8 cellular contexts compared by ENCODE assay signal in genomic region chr15:58864602-58865419, GRCh38.
A peak's percentile ranks its signal among the peaks of the same experiment; 100 is the strongest.
DNase-seq lines count a peak whose midpoint lies in the region; ATAC-seq and TF ChIP-seq lines count a peak whose summit lies in the region.

No MANE protein-coding gene starts in this region.

- DNase-seq in OCI-LY7 (ENCODE audit: low spot score) = no peak
- DNase-seq in esophagus muscularis mucosa (ENCODE audit: extremely low spot score) = no peak
- DNase-seq in natural killer cell = no peak
- DNase-seq in D341Med (ENCODE audit: low spot score) = no peak
- DNase-seq in activated CD4-positive, alpha-beta memory T cell treated with anti-CD3 and anti-CD28 coated beads for 36 hours = no peak
- DNase-seq in NCI-H345 (lab: John Stamatoyannopoulos, UW) = no peak
- DNase-seq in A673 (ENCODE audit: low spot score) = no peak

- no peak for TF ChIP-seq POLR2A in esophagus muscularis mucosa (IDR thresholded peaks at IDR 0.05; ENCODE audit: low read depth)

- peaks cover 7 to 9% of the 10 kb centered on the region in 2 donors for H3K4me1 Mint-ChIP-seq in natural killer cell
- H3K4me1 Mint-ChIP-seq in activated CD4-positive, alpha-beta memory T cell treated with anti-CD3 and anti-CD28 coated beads for 36 hours (ENCODE audit: low read depth) = peaks cover 7% of the 10 kb centered on the region

- H3K9me3 Mint-ChIP-seq in natural killer cell = no peaks in the 10 kb centered on the region
- no peaks in the 10 kb centered on the region for H3K9me3 Mint-ChIP-seq in activated CD4-positive, alpha-beta memory T cell treated with anti-CD3 and anti-CD28 coated beads for 36 hours

- TF ChIP-seq CTCF in OCI-LY7 (conservative IDR thresholded peaks at IDR 0.05; ENCODE audit: low read length) = no peak
- TF ChIP-seq CTCF in esophagus muscularis mucosa (IDR thresholded peaks at IDR 0.05) = no peak
- TF ChIP-seq CTCF in natural killer cell (IDR thresholded peaks at IDR 0.05) = no peak
- no peak for TF ChIP-seq CTCF in A673 (conservative IDR thresholded peaks at IDR 0.05; ENCODE audit: low read depth, low read length)

- intact Hi-C loops in OCI-LY7 (cut with micrococcal nuclease; ENCODE audit: unreplicated experiment) = no loop called here
- intact Hi-C loops in esophagus muscularis mucosa (cut with DNase I) = no loop called here
- intact Hi-C loops in natural killer cell (cut with micrococcal nuclease) = no loop called here
- intact Hi-C loops in activated CD4-positive, alpha-beta memory T cell treated with anti-CD3 and anti-CD28 coated beads for 36 hours (cut with micrococcal nuclease) = no loop called here
- intact Hi-C loops in A673 (cut with micrococcal nuclease; ENCODE audit: unreplicated experiment) = no loop called here

- peak; percentile 39 to 72 (median 54) for ATAC-seq in natural killer cell

- no peak overlapping the region for H3K27ac ChIP-seq in BLaER1 treated with 17β-estradiol and CSF1 and Interleukin-3, amounts not matched to agents 10 nM and 100 nM
- no peak overlapping the region for H3K27ac ChIP-seq in OCI-LY7 (ENCODE audit: low read depth, low read length, poor library complexity, severe bottlenecking)
- H3K27ac ChIP-seq in esophagus muscularis mucosa (replicated peaks in 1 of 4) = peak overlapping the region in 3 of 4 donors; percentile 21 to 42 (median 28)
- H3K27ac ChIP-seq in A673 (ENCODE audit: low read depth, low read length, poor library complexity, severe bottlenecking) = no peak overlapping the region

- H3K36me3 ChIP-seq in BLaER1 treated with 17β-estradiol and CSF1 and Interleukin-3, amounts not matched to agents 10 nM and 100 nM = no peaks in the 10 kb centered on the region
- H3K36me3 ChIP-seq in OCI-LY7 (ENCODE audit: insufficient read depth, low read length) (no peaks in the 10 kb centered on the region), esophagus muscularis mucosa (peaks cover 0 to 3% (median 0%) of the 10 kb centered on the region in 4 donors), A673 (ENCODE audit: insufficient read depth, low read length, poor library complexity, severe bottlenecking) (no peaks in the 10 kb centered on the region)

- TF ChIP-seq EP300 in esophagus muscularis mucosa (IDR thresholded peaks at IDR 0.05) = no peak

- POLR2A ChIA-PET in OCI-LY7 (lab: Charles Lee) (interaction anchor here (1.0 kb wide), 1 partner anchor 12 kb away, joined by 3 read pairs; no protein-coding TSS in a partner anchor), A673 (lab: Charles Lee; ENCODE audit: low non-redundant PET) (no interaction called here)
- POLR2A ChIA-PET in activated CD4-positive, alpha-beta memory T cell treated with anti-CD3 and anti-CD28 coated beads for 36 hours (lab: Charles Lee) = interaction anchor here (0.6 kb wide), 1 partner anchor 11 kb away, joined by 3 read pairs; no protein-coding TSS in a partner anchor

- H4K20me1 ChIP-seq in BLaER1 treated with 17β-estradiol and CSF1 and Interleukin-3, amounts not matched to agents 10 nM and 100 nM = no peaks in the 10 kb centered on the region
- no peaks in the 10 kb centered on the region for H4K20me1 ChIP-seq in OCI-LY7 (ENCODE audit: insufficient read depth, low read length)

- H3K27me3 Mint-ChIP-seq in natural killer cell (ENCODE audit: low read depth in 2 of 2) = peaks cover 6 to 8% of the 10 kb centered on the region in 2 donors
- peaks cover 4% of the 10 kb centered on the region for H3K27me3 Mint-ChIP-seq in activated CD4-positive, alpha-beta memory T cell treated with anti-CD3 and anti-CD28 coated beads for 36 hours

- H3K4me2 ChIP-seq in BLaER1 treated with 17β-estradiol and CSF1 and Interleukin-3, amounts not matched to agents 10 nM and 100 nM = peak overlapping the region; percentile 21 to 56 (median 44); a peak in 17 of 22 replicates
- no peak overlapping the region; the same call in 1 of the 2 replicates for H3K4me2 ChIP-seq in OCI-LY7 (ENCODE audit: low read length)

- no peak overlapping the region; a peak in 1 of 20 replicates for H3K4me3 ChIP-seq in BLaER1 treated with 17β-estradiol and CSF1 and Interleukin-3, amounts not matched to agents 10 nM and 100 nM
- no peak overlapping the region for H3K4me3 ChIP-seq in OCI-LY7 (ENCODE audit: low read depth, low read length, poor library complexity, severe bottlenecking)
- H3K4me3 ChIP-seq in esophagus muscularis mucosa = peak overlapping the region; percentile 48 to 55 (median 49)
- no peak overlapping the region for H3K4me3 ChIP-seq in A673 (ENCODE audit: low read depth, low read length, poor library complexity, severe bottlenecking)

- no peak overlapping the region for H3K27ac Mint-ChIP-seq in natural killer cell
- H3K27ac Mint-ChIP-seq in activated CD4-positive, alpha-beta memory T cell treated with anti-CD3 and anti-CD28 coated beads for 36 hours = no peak overlapping the region

- H3K9me2 ChIP-seq in OCI-LY7 (ENCODE audit: insufficient read depth, low read length) = no peaks in the 10 kb centered on the region

- H3K9ac ChIP-seq in BLaER1 treated with 17β-estradiol and CSF1 and Interleukin-3, amounts not matched to agents 10 nM and 100 nM = no peak overlapping the region

- H3K36me3 Mint-ChIP-seq in natural killer cell = no peaks in the 10 kb centered on the region
- no peaks in the 10 kb centered on the region for H3K36me3 Mint-ChIP-seq in activated CD4-positive, alpha-beta memory T cell treated with anti-CD3 and anti-CD28 coated beads for 36 hours

- BruUV-seq in OCI-LY7 (replicated peaks; lab: Mats Ljungman, UMichigan) (no TSS peak), A673 (replicated peaks; lab: Mats Ljungman, UMichigan) (no TSS peak)

- H3K4me3 Mint-ChIP-seq in natural killer cell = peak overlapping the region; percentile 55
- H3K4me3 Mint-ChIP-seq in activated CD4-positive, alpha-beta memory T cell treated with anti-CD3 and anti-CD28 coated beads for 36 hours = no peak overlapping the region

- CTCF ChIA-PET in OCI-LY7 (lab: Charles Lee; ENCODE audit: unreplicated experiment) = interaction anchor here (0.8 kb wide), 1 partner anchor 10 kb away, joined by 3 read pairs; no protein-coding TSS in a partner anchor
- CTCF ChIA-PET in activated CD4-positive, alpha-beta memory T cell treated with anti-CD3 and anti-CD28 coated beads for 36 hours (lab: Charles Lee) = no interaction called here
- CTCF ChIA-PET in A673 (lab: Charles Lee) = no interaction called here

- peaks cover 0 to 14% (median 6%) of the 10 kb centered on the region in 10 experiments; a peak in 9 of 20 replicates for H3K4me1 ChIP-seq in BLaER1 treated with 17β-estradiol and CSF1 and Interleukin-3, amounts not matched to agents 10 nM and 100 nM
- H3K4me1 ChIP-seq in OCI-LY7 (ENCODE audit: insufficient read depth, low read length, poor library complexity, severe bottlenecking) (no peaks in the 10 kb centered on the region), esophagus muscularis mucosa (peaks cover 8 to 16% (median 9%) of the 10 kb centered on the region in 4 donors), A673 (ENCODE audit: insufficient read depth, low read length, poor library complexity, severe bottlenecking) (no peaks in the 10 kb centered on the region)

- H3K27me3 ChIP-seq in BLaER1 treated with 17β-estradiol and CSF1 and Interleukin-3, amounts not matched to agents 10 nM and 100 nM = peaks cover 12 to 19% (median 16%) of the 10 kb centered on the region in 11 experiments
- H3K27me3 ChIP-seq in esophagus muscularis mucosa (no peaks in the 10 kb centered on the region), A673 (replicated peaks; ENCODE audit: insufficient read depth, low read depth, low read length, poor library complexity) (no peaks in the 10 kb centered on the region)

- H3K79me2 ChIP-seq in OCI-LY7 (ENCODE audit: insufficient read depth, low read depth, low read length) = no peaks in the 10 kb centered on the region

- H3K9me3 ChIP-seq in BLaER1 treated with 17β-estradiol and CSF1 and Interleukin-3, amounts not matched to agents 10 nM and 100 nM (replicated peaks in 1 of 11) = peaks cover 0 to 11% (median 9%) of the 10 kb centered on the region in 11 experiments; a peak in 11 of 22 replicates
- H3K9me3 ChIP-seq in OCI-LY7 (ENCODE audit: low read length) = no peaks in the 10 kb centered on the region
- no peaks in the 10 kb centered on the region for H3K9me3 ChIP-seq in esophagus muscularis mucosa
- no peaks in the 10 kb centered on the region for H3K9me3 ChIP-seq in A673 (ENCODE audit: low read depth, low read length, poor library complexity, severe bottlenecking)

- 25% methylated on average over 27 of the region's 54 CpGs for WGBS in esophagus muscularis mucosa

- 0 out of 2 replicates have a peak overlapping the region, but pooled peaks have one; percentile 21 for H2AFZ ChIP-seq in OCI-LY7 (ENCODE audit: low read length)

Comparison
In these comparisons a context has a peak if more than half of its experiments do, and no peak if none do; other contexts are left out.
1. H3K27ac ChIP-seq: peak in esophagus muscularis mucosa (3 of 4); none in BLaER1 treated with 17β-estradiol and CSF1 and Interleukin-3, amounts not matched to agents 10 nM and 100 nM (0 of 11), OCI-LY7 (single experiment) and A673 (single experiment).
2. H3K4me3 ChIP-seq: peak in esophagus muscularis mucosa (4 of 4); none in BLaER1 treated with 17β-estradiol and CSF1 and Interleukin-3, amounts not matched to agents 10 nM and 100 nM (0 of 10), OCI-LY7 (single experiment) and A673 (single experiment).